ENCODE assay signal across 14 cellular contexts in the genomic region with DNA sequence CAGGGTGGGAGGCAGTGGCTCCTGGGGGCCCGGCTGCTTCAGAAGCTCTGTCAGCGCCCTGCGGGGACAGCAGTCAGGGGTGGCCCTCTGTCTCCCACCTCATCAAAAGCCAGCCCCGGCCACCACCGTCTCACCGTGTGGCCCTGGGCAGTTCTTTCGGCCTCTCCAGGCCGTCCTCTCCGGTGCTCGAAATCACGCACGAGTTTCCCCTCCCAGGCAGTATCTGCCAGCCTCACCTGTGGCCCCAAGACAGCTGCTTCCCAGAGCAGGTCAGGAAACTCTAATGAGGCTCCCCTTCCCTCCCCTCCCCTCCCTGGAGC. TPM values are rescaled to one million over a fixed set of nuclear protein-coding genes. Genes with fewer than 3 reads are reported as not detected.
DNase-seq lines count a peak whose midpoint lies in the region; ATAC-seq and TF ChIP-seq lines count a peak whose summit lies in the region.
"Had no signal": no experiment of that assay in that cellular context is flagged by ENCODE, and none has a peak within 500 bp of the region (broad histone marks: within the 10 kb centered on the region; RNA-seq: fewer than 3 reads in every experiment).

No MANE protein-coding gene starts in this region.

- peaks cover 76% of the 10 kb centered on the region for H3K27me3 Mint-ChIP-seq in activated naive CD4-positive, alpha-beta T cell treated with anti-CD3 and anti-CD28 coated beads, Interleukin-2, amount 10 ng/mL, durations not matched to agents 7 days and 5 days

- POLR2A ChIA-PET in OCI-LY7 (lab: Charles Lee), result no interaction called here

- BruUV-seq in OCI-LY7 (replicated peaks; lab: Mats Ljungman, UMichigan), result no TSS peak

- CTCF ChIA-PET in activated naive CD4-positive, alpha-beta T cell treated with anti-CD3 and anti-CD28 coated beads, Interleukin-2, amount 10 ng/mL, durations not matched to agents 7 days and 5 days (lab: Charles Lee), result interaction anchor here (1.1 to 2.0 kb wide), 2 partner anchors 14 to 214 kb away, joined by 4 read pairs; no protein-coding TSS in a partner anchor
- CTCF ChIA-PET in OCI-LY7 (lab: Charles Lee; ENCODE audit: unreplicated experiment), result interaction anchor here (0.6 kb wide), 1 partner anchor 47 kb away, joined by 3 read pairs; no protein-coding TSS in a partner anchor

- peak overlapping the region; percentile 11 for H3K27ac Mint-ChIP-seq in activated naive CD4-positive, alpha-beta T cell treated with anti-CD3 and anti-CD28 coated beads, Interleukin-2, amount 10 ng/mL, durations not matched to agents 7 days and 5 days
- H3K27ac Mint-ChIP-seq in activated naive CD4-positive, alpha-beta T cell treated with anti-CD3 and anti-CD28 coated beads, Interleukin-2, amount 50 U/mL, for 72 hours, result no peak overlapping the region
- no peak overlapping the region for H3K27ac Mint-ChIP-seq in stimulated activated effector memory CD8-positive, alpha-beta T cell treated with anti-CD3 and anti-CD28 coated beads, Interleukin-12 subunit alpha, Interleukin-12 subunit beta, amount 100 ng/mL, for 72 hours

- H3K9me2 ChIP-seq in OCI-LY7 (ENCODE audit: insufficient read depth, low read length) (no peaks in the 10 kb centered on the region), hepatocyte (replicated peaks; ENCODE audit: insufficient read depth) (no peaks in the 10 kb centered on the region)

- no peak overlapping the region for H3K27ac ChIP-seq in OCI-LY7 (ENCODE audit: low read depth, low read length, poor library complexity, severe bottlenecking)
- no peak overlapping the region for H3K27ac ChIP-seq in hepatocyte
- H3K27ac ChIP-seq: epithelial cell of prostate, pancreas, upper lobe of right lung had no signal

- H3K4me3 ChIP-seq in OCI-LY7 (ENCODE audit: low read depth, low read length, poor library complexity, severe bottlenecking) (no peak overlapping the region), hepatocyte (no peak overlapping the region)

- peaks cover 18% of the 10 kb centered on the region for H3K4me1 ChIP-seq in OCI-LY7 (ENCODE audit: insufficient read depth, low read length, poor library complexity, severe bottlenecking)
- peaks cover 16% of the 10 kb centered on the region for H3K4me1 ChIP-seq in hepatocyte (ENCODE audit: insufficient read depth)

- H3K36me3 ChIP-seq in OCI-LY7 (ENCODE audit: insufficient read depth, low read length) (peaks cover 19% of the 10 kb centered on the region), hepatocyte (replicated peaks; ENCODE audit: insufficient read depth, low read depth) (no peaks in the 10 kb centered on the region)
- H3K36me3 ChIP-seq: pancreas, upper lobe of right lung had no signal

- no peak for DNase-seq in activated naive CD4-positive, alpha-beta T cell treated with anti-CD3 and anti-CD28 coated beads, Interleukin-2, amount 10 ng/mL, durations not matched to agents 7 days and 5 days
- no peak for DNase-seq in activated naive CD4-positive, alpha-beta T cell treated with anti-CD3 and anti-CD28 coated beads, Interleukin-2, amount 50 U/mL, for 72 hours (ENCODE audit: low spot score in 2 of 2)
- DNase-seq in OCI-LY7 (ENCODE audit: low spot score) (no peak), hepatocyte (ENCODE audit: low spot score) (no peak), iPS-NIHi7 (ENCODE audit: extremely low spot score) (no peak)
- no peak for DNase-seq in stimulated activated effector memory CD8-positive, alpha-beta T cell treated with anti-CD3 and anti-CD28 coated beads, Interleukin-12 subunit alpha, Interleukin-12 subunit beta, amount 100 ng/mL, for 72 hours (ENCODE audit: low spot score in 2 of 2)
- DNase-seq: KBM-7, NCI-H1092 treated with DMSO at 0.1 percent for 48 hours, upper lobe of right lung had no signal

- 40% methylated on average over 3 of the region's 12 CpGs for WGBS in hepatocyte (ENCODE audit: low lambda C conversion rate, missing lambda C conversion rate)

- H3K4me3 Mint-ChIP-seq in activated naive CD4-positive, alpha-beta T cell treated with anti-CD3 and anti-CD28 coated beads, Interleukin-2, amount 10 ng/mL, durations not matched to agents 7 days and 5 days, result no peak overlapping the region
- H3K4me3 Mint-ChIP-seq in stimulated activated effector memory CD8-positive, alpha-beta T cell treated with anti-CD3 and anti-CD28 coated beads, Interleukin-12 subunit alpha, Interleukin-12 subunit beta, amount 100 ng/mL, for 72 hours, result peak overlapping the region; percentile 61

- ATAC-seq in activated naive CD4-positive, alpha-beta T cell treated with anti-CD3 and anti-CD28 coated beads, Interleukin-2, amount 50 U/mL, for 72 hours, result no peak
- ATAC-seq in stimulated activated effector memory CD8-positive, alpha-beta T cell treated with anti-CD3 and anti-CD28 coated beads, Interleukin-12 subunit alpha, Interleukin-12 subunit beta, amount 100 ng/mL, for 72 hours, result no peak
- ATAC-seq in HG02588 (IDR thresholded peaks at IDR 0.05; ENCODE audit: unreplicated experiment), result no peak
- no peak for ATAC-seq in HG03159 (IDR thresholded peaks at IDR 0.05; ENCODE audit: unreplicated experiment)

- H3K36me3 Mint-ChIP-seq in activated naive CD4-positive, alpha-beta T cell treated with anti-CD3 and anti-CD28 coated beads, Interleukin-2, amount 10 ng/mL, durations not matched to agents 7 days and 5 days, result peaks cover 7% of the 10 kb centered on the region
- no peaks in the 10 kb centered on the region for H3K36me3 Mint-ChIP-seq in activated naive CD4-positive, alpha-beta T cell treated with anti-CD3 and anti-CD28 coated beads, Interleukin-2, amount 50 U/mL, for 72 hours
- H3K36me3 Mint-ChIP-seq in stimulated activated effector memory CD8-positive, alpha-beta T cell treated with anti-CD3 and anti-CD28 coated beads, Interleukin-12 subunit alpha, Interleukin-12 subunit beta, amount 100 ng/mL, for 72 hours, result peaks cover 54% of the 10 kb centered on the region

- H3K4me1 Mint-ChIP-seq in activated naive CD4-positive, alpha-beta T cell treated with anti-CD3 and anti-CD28 coated beads, Interleukin-2, amount 10 ng/mL, durations not matched to agents 7 days and 5 days, result peaks cover 41% of the 10 kb centered on the region
- H3K4me1 Mint-ChIP-seq in stimulated activated effector memory CD8-positive, alpha-beta T cell treated with anti-CD3 and anti-CD28 coated beads, Interleukin-12 subunit alpha, Interleukin-12 subunit beta, amount 100 ng/mL, for 72 hours, result peaks cover 59% of the 10 kb centered on the region

- peaks cover 61% of the 10 kb centered on the region for H3K27me3 ChIP-seq in hepatocyte

- no peaks in the 10 kb centered on the region for H3K9me3 Mint-ChIP-seq in activated naive CD4-positive, alpha-beta T cell treated with anti-CD3 and anti-CD28 coated beads, Interleukin-2, amount 10 ng/mL, durations not matched to agents 7 days and 5 days
- no peaks in the 10 kb centered on the region for H3K9me3 Mint-ChIP-seq in activated naive CD4-positive, alpha-beta T cell treated with anti-CD3 and anti-CD28 coated beads, Interleukin-2, amount 50 U/mL, for 72 hours
- no peaks in the 10 kb centered on the region for H3K9me3 Mint-ChIP-seq in stimulated activated effector memory CD8-positive, alpha-beta T cell treated with anti-CD3 and anti-CD28 coated beads, Interleukin-12 subunit alpha, Interleukin-12 subunit beta, amount 100 ng/mL, for 72 hours

- H3K79me2 ChIP-seq in OCI-LY7 (ENCODE audit: insufficient read depth, low read depth, low read length), result no peaks in the 10 kb centered on the region
- H3K79me2 ChIP-seq in hepatocyte, result no peaks in the 10 kb centered on the region

- TF ChIP-seq CTCF in OCI-LY7 (conservative IDR thresholded peaks at IDR 0.05; ENCODE audit: low read length) (no peak), hepatocyte (IDR thresholded peaks at IDR 0.05; ENCODE audit: poor library complexity) (no peak)

- intact Hi-C loops in OCI-LY7 (cut with micrococcal nuclease; ENCODE audit: unreplicated experiment), result loop anchor here (5.0 to 10.0 kb wide), 2 partner anchors 166 to 214 kb away; partner anchors contain the start of gene MEI1

- H3K9me3 ChIP-seq in OCI-LY7 (ENCODE audit: low read length) (no peaks in the 10 kb centered on the region), hepatocyte (ENCODE audit: low read depth) (no peaks in the 10 kb centered on the region)
- H3K9me3 ChIP-seq: pancreas, upper lobe of right lung had no signal

- H2AFZ ChIP-seq in OCI-LY7 (ENCODE audit: low read length) (no peak overlapping the region), hepatocyte (no peak overlapping the region)

- H4K20me1 ChIP-seq in OCI-LY7 (ENCODE audit: insufficient read depth, low read length), result 0 out of 2 replicates have a peak, but pooled peaks cover 3% of the 10 kb centered on the region
- H4K20me1 ChIP-seq in hepatocyte (ENCODE audit: insufficient read depth, poor library complexity, severe bottlenecking), result peaks cover 22% of the 10 kb centered on the region

- peak overlapping the region; percentile 31; the same call in 1 of the 2 replicates for H3K4me2 ChIP-seq in OCI-LY7 (ENCODE audit: low read length)
- peak overlapping the region; percentile 79 for H3K4me2 ChIP-seq in hepatocyte

RNA-seq across cellular contexts. Expression of gene SHISA8, which starts 3.6 kb away (rescaled TPM):
- total RNA-seq in activated naive CD4-positive, alpha-beta T cell treated with anti-CD3 and anti-CD28 coated beads, Interleukin-2, amount 50 U/mL, for 72 hours, result 1 to 10 TPM; 1.1 to 4.2 TPM
- total RNA-seq in OCI-LY7 (2014; rRNA removed; shearing (Covaris generic)), result not detected in 2 replicates
- total RNA-seq in OCI-LY7 (2022), result 0.61 and 0.74 TPM in 2 replicates
- not detected in 2 replicates for total RNA-seq in hepatocyte
- polyA plus RNA-seq in hepatocyte, result 0.33 TPM in 1 of 2 replicates, not detected in the other
- total RNA-seq: pancreas, RPMI7951, upper lobe of right lung had no signal
- polyA plus RNA-seq: pancreas had no signal

RNA-seq across cellular contexts. Expression of gene TNFRSF13C, which starts 15.4 kb away (rescaled TPM):
- total RNA-seq in activated naive CD4-positive, alpha-beta T cell treated with anti-CD3 and anti-CD28 coated beads, Interleukin-2, amount 50 U/mL, for 72 hours, result 1 to 10 TPM; 4.4 to 8.4 TPM
- 10.9 and 21.3 TPM in 2 replicates for total RNA-seq in OCI-LY7 (2014; rRNA removed; shearing (Covaris generic))
- total RNA-seq in OCI-LY7 (2022) (65.0 and 67.8 TPM in 2 replicates), hepatocyte (0.07 and 0.12 TPM in 2 replicates)
- 0.18 and 0.52 TPM in 2 replicates for polyA plus RNA-seq in hepatocyte
- total RNA-seq: RPMI7951 had no signal

RNA-seq across cellular contexts. Expression of gene CENPM, which starts 35.7 kb away (rescaled TPM):
- total RNA-seq in activated naive CD4-positive, alpha-beta T cell treated with anti-CD3 and anti-CD28 coated beads, Interleukin-2, amount 50 U/mL, for 72 hours, result 100 to 1,000 TPM in 1 of 2 donors, 10 to 100 TPM in 1; 72.8 to 108 TPM
- total RNA-seq in OCI-LY7 (2014; rRNA removed; shearing (Covaris generic)), result 347 and 354 TPM in 2 replicates
- 189 and 217 TPM in 2 replicates for total RNA-seq in OCI-LY7 (2022)
- 6.7 and 8.1 TPM in 2 replicates for total RNA-seq in hepatocyte
- polyA plus RNA-seq in hepatocyte, result 13.4 and 14.9 TPM in 2 replicates

RNA-seq across cellular contexts. Expression of gene SEPTIN3, which starts 58.0 kb away (rescaled TPM):
- 1 to 10 TPM; 1.2 to 4.2 TPM for total RNA-seq in activated naive CD4-positive, alpha-beta T cell treated with anti-CD3 and anti-CD28 coated beads, Interleukin-2, amount 50 U/mL, for 72 hours
- total RNA-seq in OCI-LY7 (2014; rRNA removed; shearing (Covaris generic)), result 0.46 and 1.1 TPM in 2 replicates
- total RNA-seq in OCI-LY7 (2022) (1.9 and 2.1 TPM in 2 replicates), hepatocyte (1.5 and 2.2 TPM in 2 replicates)
- polyA plus RNA-seq in hepatocyte, result 1.5 and 1.6 TPM in 2 replicates
